In genomic region chr14:100815478-100816285, GRCh38 we compare ENCODE assay signal across 14 cellular contexts. TPM values are rescaled to one million over a fixed set of nuclear protein-coding genes. Genes with fewer than 3 reads are reported as not detected.
DNase-seq lines count a peak whose midpoint lies in the region; ATAC-seq and TF ChIP-seq lines count a peak whose summit lies in the region.
"Had no signal": no experiment of that assay in that cellular context is flagged by ENCODE, and none has a peak within 500 bp of the region (broad histone marks: within the 10 kb centered on the region; RNA-seq: fewer than 3 reads in every experiment).

No MANE protein-coding gene starts in this region.

- peaks cover 16% of the 10 kb centered on the region for H3K9me3 ChIP-seq in mesodermal cell (ENCODE audit: control insufficient read depth, low read length)
- H3K9me3 ChIP-seq: ovary had no signal

- H3K36me3 ChIP-seq in mesodermal cell (ENCODE audit: control insufficient read depth, insufficient read depth, low read length): no peaks in the 10 kb centered on the region
- H3K36me3 ChIP-seq: ovary, Peyer's patch had no signal

- no peak overlapping the region for H3K4me3 ChIP-seq in mesodermal cell (ENCODE audit: extremely low read depth, insufficient read depth, low read length, poor library complexity, severe bottlenecking)
- H3K4me3 ChIP-seq: A549, ovary, Peyer's patch had no signal

- no peak for ATAC-seq in natural killer cell treated with Interleukin-12 subunit alpha and Interleukin-12 subunit beta and Interleukin-15 and Interleukin-18, amount 100 ng/mL, for 72 hours
- ATAC-seq in natural killer cell: no peak
- ATAC-seq in HG03565 (IDR thresholded peaks at IDR 0.05; ENCODE audit: unreplicated experiment): no peak
- ATAC-seq: A549 had no signal

- H3K9me3 Mint-ChIP-seq in natural killer cell treated with Interleukin-12 subunit alpha and Interleukin-12 subunit beta and Interleukin-15 and Interleukin-18, amount 100 ng/mL, for 72 hours: no peaks in the 10 kb centered on the region
- H3K9me3 Mint-ChIP-seq in natural killer cell (no peaks in the 10 kb centered on the region), chondrocyte (ENCODE audit: low read depth) (peaks cover 3% of the 10 kb centered on the region), immature natural killer cell (no peaks in the 10 kb centered on the region)
- H3K9me3 Mint-ChIP-seq: activated T-helper 1 cell treated with anti-CD3 and anti-CD28 coated beads, Interleukin-12 subunit alpha, Interleukin-12 subunit beta, Interleukin-2, Interleukin-4 antibody, amounts not matched to agents 30 ng/mL and 10 ng/mL and 1 ng/mL, durations not matched to agents 14 hours and 24 hours and 36 hours had no signal

- no peak overlapping the region for H3K4me3 Mint-ChIP-seq in natural killer cell treated with Interleukin-12 subunit alpha and Interleukin-12 subunit beta and Interleukin-15 and Interleukin-18, amount 100 ng/mL, for 72 hours
- H3K4me3 Mint-ChIP-seq in natural killer cell: no peak overlapping the region
- H3K4me3 Mint-ChIP-seq in chondrocyte (ENCODE audit: unreplicated experiment): no peak overlapping the region
- H3K4me3 Mint-ChIP-seq in immature natural killer cell: no peak overlapping the region
- H3K4me3 Mint-ChIP-seq: activated T-helper 1 cell treated with anti-CD3 and anti-CD28 coated beads, Interleukin-12 subunit alpha, Interleukin-12 subunit beta, Interleukin-2, Interleukin-4 antibody, amounts not matched to agents 30 ng/mL and 10 ng/mL and 1 ng/mL, durations not matched to agents 14 hours and 24 hours and 36 hours had no signal

- peaks cover 0 to 3% of the 10 kb centered on the region in 2 donors for H3K27me3 Mint-ChIP-seq in natural killer cell treated with Interleukin-12 subunit alpha and Interleukin-12 subunit beta and Interleukin-15 and Interleukin-18, amount 100 ng/mL, for 72 hours
- H3K27me3 Mint-ChIP-seq in natural killer cell (ENCODE audit: low read depth in 2 of 2) (peaks cover 0 to 3% of the 10 kb centered on the region in 2 donors), chondrocyte (ENCODE audit: low read depth) (no peaks in the 10 kb centered on the region), immature natural killer cell (ENCODE audit: low read depth in 3 of 3) (peaks cover 0 to 7% (median under 1%) of the 10 kb centered on the region in 3 donors)

- DNase-seq in natural killer cell treated with Interleukin-12 subunit alpha and Interleukin-12 subunit beta and Interleukin-15 and Interleukin-18, amount 100 ng/mL, for 72 hours (ENCODE audit: low spot score): peak; percentile 2
- no peak for DNase-seq in natural killer cell
- DNase-seq in chondrocyte (ENCODE audit: low spot score): no peak
- DNase-seq in immature natural killer cell: no peak
- no peak for DNase-seq in NOMO-1 treated with dmso at 0.1 percent for 144 hours (lab: John Stamatoyannopoulos, UW; ENCODE audit: unreplicated experiment)
- no peak for DNase-seq in cerebellar cortex (ENCODE audit: low spot score)
- DNase-seq: activated CD4-positive, alpha-beta T cell treated with anti-CD3 and anti-CD28 coated beads, Interleukin-2, amount 50 U/mL, for 48 hours; Peyer's patch had no signal

- 89 to 93% methylated on average over 12 to 14 of the region's 15 CpGs for WGBS in mesodermal cell (ENCODE audit: insufficient coverage in 2 of 2), 2 experiments

- TF ChIP-seq CTCF in natural killer cell (IDR thresholded peaks at IDR 0.05) (no peak), chondrocyte (IDR thresholded peaks at IDR 0.05) (no peak)

- no peak overlapping the region for H3K27ac Mint-ChIP-seq in natural killer cell treated with Interleukin-12 subunit alpha and Interleukin-12 subunit beta and Interleukin-15 and Interleukin-18, amount 100 ng/mL, for 72 hours
- H3K27ac Mint-ChIP-seq in natural killer cell (no peak overlapping the region), chondrocyte (ENCODE audit: unreplicated experiment) (peak overlapping the region; percentile 88), immature natural killer cell (no peak overlapping the region)
- H3K27ac Mint-ChIP-seq: activated T-helper 1 cell treated with anti-CD3 and anti-CD28 coated beads, Interleukin-12 subunit alpha, Interleukin-12 subunit beta, Interleukin-2, Interleukin-4 antibody, amounts not matched to agents 30 ng/mL and 10 ng/mL and 1 ng/mL, durations not matched to agents 14 hours and 24 hours and 36 hours had no signal

- intact Hi-C loops in natural killer cell (cut with micrococcal nuclease): no loop called here

- no peaks in the 10 kb centered on the region for H3K4me1 Mint-ChIP-seq in natural killer cell treated with Interleukin-12 subunit alpha and Interleukin-12 subunit beta and Interleukin-15 and Interleukin-18, amount 100 ng/mL, for 72 hours (ENCODE audit: low read depth in 2 of 2)
- H3K4me1 Mint-ChIP-seq in natural killer cell (no peaks in the 10 kb centered on the region), chondrocyte (ENCODE audit: low read depth) (peaks cover 25% of the 10 kb centered on the region), immature natural killer cell (no peaks in the 10 kb centered on the region)

- H3K4me1 ChIP-seq in mesodermal cell (ENCODE audit: control insufficient read depth, insufficient read depth, low read length, poor library complexity, severe bottlenecking): peaks cover 19% of the 10 kb centered on the region
- H3K4me1 ChIP-seq: A549, Peyer's patch had no signal

- H3K27ac ChIP-seq in mesodermal cell (ENCODE audit: low read depth, low read length, severe bottlenecking): peak overlapping the region; percentile 82
- H3K27ac ChIP-seq: A549, ovary, Peyer's patch had no signal

- no peaks in the 10 kb centered on the region for H3K36me3 Mint-ChIP-seq in natural killer cell treated with Interleukin-12 subunit alpha and Interleukin-12 subunit beta and Interleukin-15 and Interleukin-18, amount 100 ng/mL, for 72 hours
- H3K36me3 Mint-ChIP-seq in natural killer cell (no peaks in the 10 kb centered on the region), chondrocyte (ENCODE audit: low read depth) (no peaks in the 10 kb centered on the region), immature natural killer cell (no peaks in the 10 kb centered on the region)

RNA-seq across cellular contexts. Expression of gene MEG3, which starts 10.2 kb away (rescaled TPM):
- total RNA-seq in natural killer cell treated with Interleukin-12 subunit alpha and Interleukin-12 subunit beta and Interleukin-15 and Interleukin-18, amount 100 ng/mL, for 72 hours: not detected
- 1 to 10 TPM; 1.0 to 6.6 (median 1.9) TPM for total RNA-seq in natural killer cell
- not detected in 3 replicates for total RNA-seq in chondrocyte
- polyA plus RNA-seq in mesodermal cell (2013, experiment 1 of 2): 6.8 TPM
- 5.3 TPM for polyA plus RNA-seq in mesodermal cell (2013, experiment 2 of 2)
- not detected for polyA plus RNA-seq in immature natural killer cell
- total RNA-seq: activated T-helper 1 cell treated with anti-CD3 and anti-CD28 coated beads, Interleukin-12 subunit alpha, Interleukin-12 subunit beta, Interleukin-2, Interleukin-4 antibody, amounts not matched to agents 30 ng/mL and 10 ng/mL and 1 ng/mL, durations not matched to agents 14 hours and 24 hours and 36 hours; T-helper 2 cell treated with Interferon-gamma antibody and Interleukin-4, amounts not matched to agents 100 ng/mL and 5 ng/mL, for 36 hours had no signal
